ENCODE assay signal across 18 cellular contexts in genomic region chr1:21585037-21585436, GRCh38.
A peak's percentile ranks its signal among the peaks of the same experiment; 100 is the strongest.
DNase-seq lines count a peak whose midpoint lies in the region; ATAC-seq, FAIRE-seq and TF ChIP-seq lines count a peak whose summit lies in the region.
"Had no signal": no experiment of that assay in that cellular context is flagged by ENCODE, and none has a peak within 500 bp of the region (broad histone marks: within the 10 kb centered on the region; RNA-seq: fewer than 3 reads in every experiment).

No MANE protein-coding gene starts in this region.

- dilution Hi-C loops in endothelial cell of umbilical vein (cut with MboI; ENCODE audit: extremely low pct_ligation_motif_present, low sequenced_read_pairs) = no loop called here

- peaks cover 32% of the 10 kb centered on the region for H3K4me1 Mint-ChIP-seq in neural progenitor cell
- H3K4me1 Mint-ChIP-seq: CD4-positive, CD25-positive, alpha-beta regulatory T cell had no signal

- no peaks in the 10 kb centered on the region for H3K36me3 Mint-ChIP-seq in neural progenitor cell
- H3K36me3 Mint-ChIP-seq: CD4-positive, CD25-positive, alpha-beta regulatory T cell had no signal

- POLR2A ChIA-PET in HEK293 (lab: Yijun Ruan, JAX) = no interaction called here
- POLR2A ChIA-PET in endothelial cell of umbilical vein (lab: Charles Lee) = no interaction called here

- no peak overlapping the region for H3K9ac ChIP-seq in endothelial cell of umbilical vein (replicated peaks; ENCODE audit: extremely low read depth, insufficient read depth, low read length)
- no peak overlapping the region for H3K9ac ChIP-seq in neural progenitor cell

- H3K4me3 ChIP-seq in HEK293 (ENCODE audit: low read depth, low read length) (no peak overlapping the region), endothelial cell of umbilical vein (replicated peaks in 1 of 3; ENCODE audit: insufficient read depth in 1 of 3, low read depth in 1 of 3, low read length in 3 of 3) (no peak overlapping the region), neural progenitor cell (no peak overlapping the region)
- H3K4me3 ChIP-seq: SJCRH30 had no signal

- TF ChIP-seq CTCF in HEK293 (tag by site-specific recombination; IDR thresholded peaks at IDR 0.05) (no peak), endothelial cell of umbilical vein (IDR thresholded peaks at IDR 0.05; ENCODE audit: extremely low read depth in 1 of 2, insufficient read depth in 1 of 2, low read depth in 1 of 2, low read length in 2 of 2) (no peak), neural progenitor cell (IDR thresholded peaks at IDR 0.05) (no peak)

- no peaks in the 10 kb centered on the region for H3K9me3 ChIP-seq in HEK293 (ENCODE audit: control insufficient read depth, insufficient read depth, low read depth, low read length)
- no peaks in the 10 kb centered on the region for H3K9me3 ChIP-seq in endothelial cell of umbilical vein (replicated peaks; ENCODE audit: control insufficient read depth, insufficient read depth, low read length)
- H3K9me3 ChIP-seq in neural progenitor cell (ENCODE audit: low read depth) = no peaks in the 10 kb centered on the region

- H3K9me3 Mint-ChIP-seq in neural progenitor cell = no peaks in the 10 kb centered on the region

- CTCF ChIA-PET in HEK293 (lab: Yijun Ruan, JAX) = interaction anchor here (0.5 kb wide), 1 partner anchor 74 kb away, joined by 5 read pairs; no protein-coding TSS in a partner anchor
- CTCF ChIA-PET in endothelial cell of umbilical vein (lab: Charles Lee) = no interaction called here

- peaks cover 15% of the 10 kb centered on the region for H3F3A ChIP-seq in neural progenitor cell (ENCODE audit: low read depth)

- TF ChIP-seq POLR2A in endothelial cell of umbilical vein (IDR thresholded peaks at IDR 0.05; ENCODE audit: low read depth, low read length) = no peak

- BruUV-seq in endothelial cell of umbilical vein (replicated peaks; lab: Mats Ljungman, UMichigan) = no TSS peak

- H3K9me1 ChIP-seq in endothelial cell of umbilical vein (replicated peaks; ENCODE audit: control insufficient read depth, extremely low read depth, insufficient read depth, low read length) = no peaks in the 10 kb centered on the region

- H3K27me3 ChIP-seq in endothelial cell of umbilical vein (ENCODE audit: control insufficient read depth in 2 of 2, insufficient read depth in 2 of 2, low read length in 2 of 2) (peaks cover 4 to 18% of the 10 kb centered on the region in 2 experiments), neural progenitor cell (peaks cover 43% of the 10 kb centered on the region)
- H3K27me3 ChIP-seq: SJCRH30 had no signal

- FAIRE-seq in endothelial cell of umbilical vein (lab: Jason Lieb, UNC) = peak; percentile 84
- FAIRE-seq: GM12892 had no signal

- intact Hi-C loops in endothelial cell of umbilical vein (cut with micrococcal nuclease) (no loop called here), left colon (cut with DNase I, micrococcal nuclease) (no loop called here)

- no peaks in the 10 kb centered on the region for H3K36me3 ChIP-seq in HEK293 (ENCODE audit: control insufficient read depth in 2 of 2, insufficient read depth in 1 of 2, low read length in 2 of 2)
- H3K36me3 ChIP-seq in endothelial cell of umbilical vein (ENCODE audit: control insufficient read depth in 2 of 2, extremely low read depth in 1 of 2, insufficient read depth in 2 of 2, low read length in 2 of 2) = no peaks in the 10 kb centered on the region
- no peaks in the 10 kb centered on the region for H3K36me3 ChIP-seq in neural progenitor cell
- H3K36me3 ChIP-seq: SJCRH30 had no signal

- no peaks in the 10 kb centered on the region for H3K79me2 ChIP-seq in endothelial cell of umbilical vein (ENCODE audit: control insufficient read depth, insufficient read depth, low read length)
- H3K79me2 ChIP-seq in neural progenitor cell (ENCODE audit: low read depth) = no peaks in the 10 kb centered on the region

- peak overlapping the region; percentile 35 for H3K27ac Mint-ChIP-seq in neural progenitor cell
- H3K27ac Mint-ChIP-seq: CD4-positive, CD25-positive, alpha-beta regulatory T cell had no signal

- H3K4me1 ChIP-seq in HEK293 (ENCODE audit: control insufficient read depth, insufficient read depth, low read length) (no peaks in the 10 kb centered on the region), endothelial cell of umbilical vein (ENCODE audit: control insufficient read depth, extremely low read depth, insufficient read depth, low read length) (peaks cover 12% of the 10 kb centered on the region), neural progenitor cell (peaks cover 14% of the 10 kb centered on the region)

- H3K4me3 Mint-ChIP-seq in neural progenitor cell = peak overlapping the region; percentile 26
- H3K4me3 Mint-ChIP-seq: CD4-positive, CD25-positive, alpha-beta regulatory T cell had no signal

- H3K27ac ChIP-seq in HEK293 (ENCODE audit: extremely low read depth, low read depth, low read length) = no peak overlapping the region
- no peak overlapping the region for H3K27ac ChIP-seq in endothelial cell of umbilical vein (ENCODE audit: insufficient read depth, low read depth, low read length)
- H3K27ac ChIP-seq in neural progenitor cell = no peak overlapping the region
- H3K27ac ChIP-seq in substantia nigra (ENCODE audit: low read depth, low read length, poor library complexity, severe bottlenecking) = no peak overlapping the region

- ATAC-seq in HG02973 (IDR thresholded peaks at IDR 0.05; ENCODE audit: unreplicated experiment) (no peak), left colon (no peak)

- H4K20me1 ChIP-seq in endothelial cell of umbilical vein (replicated peaks; ENCODE audit: control insufficient read depth, extremely low read depth, insufficient read depth, low read length) (no peaks in the 10 kb centered on the region), neural progenitor cell (ENCODE audit: low read depth) (peaks cover 16% of the 10 kb centered on the region)

- H3K4me2 ChIP-seq in endothelial cell of umbilical vein (ENCODE audit: insufficient read depth, low read length) = no peak overlapping the region
- H3K4me2 ChIP-seq in neural progenitor cell = no peak overlapping the region

- DNase-seq in CD1c-positive myeloid dendritic cell (ENCODE audit: extremely low spot score) (peak; percentile 41), endothelial cell of umbilical vein (ENCODE audit: low read depth, low spot score) (peak; percentile 15), neural progenitor cell (ENCODE audit: low spot score) (no peak), NOMO-1 treated with dmso at 0.1 percent for 144 hours (lab: John Stamatoyannopoulos, UW; ENCODE audit: unreplicated experiment) (no peak), substantia nigra (lab: John Stamatoyannopoulos, UW) (no peak), left colon (no peak)
- DNase-seq: CD4-positive, CD25-positive, alpha-beta regulatory T cell; DMS79; GDM1; HCEC 1CT; KG1; NCI-H1048; NCI-H2107; NCI-H446 had no signal

- peaks cover 24% of the 10 kb centered on the region for H3K27me3 Mint-ChIP-seq in neural progenitor cell (ENCODE audit: insufficient read depth, low read depth)
- H3K27me3 Mint-ChIP-seq: CD4-positive, CD25-positive, alpha-beta regulatory T cell had no signal

- H2AFZ ChIP-seq in endothelial cell of umbilical vein (ENCODE audit: low read depth, low read length) (no peak overlapping the region), neural progenitor cell (replicated peaks) (no peak overlapping the region)

TF ChIP-seq in HEK293, 187 proteins besides CTCF, POLR2A, EP300 and RAD21:
- TF ChIP-seq ZFHX2 (tag by site-specific recombination; conservative IDR thresholded peaks at IDR 0.05) = peak; percentile 26
- TF ChIP-seq, protein P1, sequence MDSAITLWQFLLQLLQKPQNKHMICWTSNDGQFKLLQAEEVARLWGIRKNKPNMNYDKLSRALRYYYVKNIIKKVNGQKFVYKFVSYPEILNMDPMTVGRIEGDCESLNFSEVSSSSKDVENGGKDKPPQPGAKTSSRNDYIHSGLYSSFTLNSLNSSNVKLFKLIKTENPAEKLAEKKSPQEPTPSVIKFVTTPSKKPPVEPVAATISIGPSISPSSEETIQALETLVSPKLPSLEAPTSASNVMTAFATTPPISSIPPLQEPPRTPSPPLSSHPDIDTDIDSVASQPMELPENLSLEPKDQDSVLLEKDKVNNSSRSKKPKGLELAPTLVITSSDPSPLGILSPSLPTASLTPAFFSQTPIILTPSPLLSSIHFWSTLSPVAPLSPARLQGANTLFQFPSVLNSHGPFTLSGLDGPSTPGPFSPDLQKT (IDR thresholded peaks at IDR 0.05; ENCODE audit: borderline replicate concordance, low read depth, low read length) = no peak

TF ChIP-seq in endothelial cell of umbilical vein, 7 proteins besides CTCF, POLR2A, EP300 and RAD21:
- TF ChIP-seq MYC (IDR thresholded peaks at IDR 0.05; ENCODE audit: low read depth, low read length) (no peak), MAX (IDR thresholded peaks at IDR 0.05; ENCODE audit: insufficient read depth, insufficient read length) (no peak), EZH2 (IDR thresholded peaks at IDR 0.05; ENCODE audit: borderline replicate concordance, low read depth, low read length, severe bottlenecking) (no peak), POLR2AphosphoS5 (IDR thresholded peaks at IDR 0.05; ENCODE audit: insufficient read depth, low read depth, low read length) (no peak)

Comparison
In these comparisons a context has a peak if more than half of its experiments do, and no peak if none do; other contexts are left out.
1. DNase-seq: peak in CD1c-positive myeloid dendritic cell (single experiment) and endothelial cell of umbilical vein (single experiment); none in neural progenitor cell (single experiment), NOMO-1 treated with dmso at 0.1 percent for 144 hours (single experiment), substantia nigra (0 of 49) and left colon (0 of 2).